27 cellular contexts compared by ENCODE assay signal in the genomic region with DNA sequence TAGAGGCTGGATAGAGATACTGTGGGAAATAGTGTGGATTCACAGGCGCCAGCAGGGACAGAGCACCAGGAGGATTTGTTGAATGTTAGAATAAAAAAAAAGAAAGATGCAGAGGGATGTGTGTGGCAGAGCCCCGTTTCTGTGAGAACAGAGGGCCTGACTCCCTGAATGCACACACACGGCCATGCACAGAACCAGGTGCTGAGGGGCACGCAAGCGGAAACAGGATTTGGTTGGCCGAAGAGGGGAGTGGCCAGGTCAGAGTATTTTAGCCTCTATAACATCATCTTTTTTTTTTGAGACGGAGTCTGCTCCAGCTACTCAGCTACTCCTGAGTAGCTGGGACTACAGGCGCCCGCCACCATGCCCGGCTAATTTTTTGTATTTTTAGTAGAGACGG.
"Had no signal": no experiment of that assay in that cellular context is flagged by ENCODE, and none has a peak within 500 bp of the region (broad histone marks: within the 10 kb centered on the region; RNA-seq: fewer than 3 reads in every experiment).

No MANE protein-coding gene starts in this region.

- H3K27me3 ChIP-seq: body of pancreas, cardiac muscle cell, dorsolateral prefrontal cortex had no signal

- H3K27ac Mint-ChIP-seq: activated CD4-positive, alpha-beta memory T cell treated with anti-CD3 and anti-CD28 coated beads, Interleukin-2, amount 10 ng/mL, durations not matched to agents 7 days and 5 days; activated CD4-positive, alpha-beta T cell treated with anti-CD3 and anti-CD28 coated beads, Interleukin-2, amount 10 ng/mL, durations not matched to agents 7 days and 5 days; activated naive CD4-positive, alpha-beta T cell treated with anti-CD3 and anti-CD28 coated beads, Interleukin-2, amount 10 ng/mL, durations not matched to agents 7 days and 5 days; activated naive CD8-positive, alpha-beta T cell; activated T-cell treated with anti-CD3 and anti-CD28 coated beads, Interleukin-2, amount 50 U/mL, for 24 hours; activated T-cell treated with anti-CD3 and anti-CD28 coated beads, Interleukin-2, amount 50 U/mL, for 72 hours; dendritic cell treated with granulocyte-macrophage colony-stimulating factor and Interleukin-4, amounts not matched to agents 40 ng/mL and 50 ng/mL, for 4 days; endodermal cell had no signal

- H3K9me3 Mint-ChIP-seq: activated naive CD4-positive, alpha-beta T cell treated with anti-CD3 and anti-CD28 coated beads, Interleukin-2, amount 10 ng/mL, durations not matched to agents 7 days and 5 days; activated T-cell treated with anti-CD3 and anti-CD28 coated beads, Interleukin-2, amount 50 U/mL, for 24 hours; activated T-cell treated with anti-CD3 and anti-CD28 coated beads, Interleukin-2, amount 50 U/mL, for 72 hours; central memory CD8-positive, alpha-beta T cell; dendritic cell treated with granulocyte-macrophage colony-stimulating factor and Interleukin-4, amounts not matched to agents 40 ng/mL and 50 ng/mL, for 4 days; endodermal cell had no signal

- H3K9me3 ChIP-seq: body of pancreas had no signal

- H3K27ac ChIP-seq: body of pancreas, cardiac muscle cell, coronary artery, dorsolateral prefrontal cortex had no signal

- DNase-seq: activated CD4-positive, alpha-beta memory T cell treated with anti-CD3 and anti-CD28 coated beads, Interleukin-2, amount 10 ng/mL, durations not matched to agents 7 days and 5 days; activated CD4-positive, alpha-beta T cell treated with anti-CD3 and anti-CD28 coated beads for 1 hour; activated CD4-positive, alpha-beta T cell treated with anti-CD3 and anti-CD28 coated beads for 4 hours; activated CD4-positive, alpha-beta T cell treated with anti-CD3 and anti-CD28 coated beads, Interleukin-2, amount 10 ng/mL, durations not matched to agents 7 days and 5 days; activated CD4-positive, alpha-beta T cell treated with anti-CD3 and anti-CD28 coated beads, Interleukin-2, amount 50 U/mL, for 4 hours; activated CD8-positive, alpha-beta memory T cell treated with anti-CD3 and anti-CD28 coated beads, Interleukin-2, amount 50 U/mL, for 48 hours; activated gamma-delta T cell; activated naive CD4-positive, alpha-beta T cell; activated naive CD4-positive, alpha-beta T cell treated with anti-CD3 and anti-CD28 coated beads, Interleukin-2, amount 10 ng/mL, durations not matched to agents 7 days and 5 days; activated T-cell treated with anti-CD3 and anti-CD28 coated beads for 4 hours; activated T-cell treated with anti-CD3 and anti-CD28 coated beads, Interleukin-2, amount 50 U/mL, for 24 hours; activated T-cell treated with anti-CD3 and anti-CD28 coated beads, Interleukin-2, amount 50 U/mL, for 72 hours; amniotic stem cell; aorta; body of pancreas; dorsolateral prefrontal cortex; effector memory CD4-positive, alpha-beta T cell; endodermal cell; foreskin fibroblast; head of caudate nucleus; T-helper 2 cell had no signal

- H3K4me1 ChIP-seq: body of pancreas had no signal

- H3K4me3 ChIP-seq: body of pancreas, cardiac muscle cell, coronary artery, dorsolateral prefrontal cortex had no signal

- ATAC-seq: activated T-cell treated with anti-CD3 and anti-CD28 coated beads, Interleukin-2, amount 50 U/mL, for 72 hours; body of pancreas; esophagus mucosa had no signal
